Comparison of ENCODE assay signal across 9 cellular contexts in genomic region chr19:9945319-9945966, GRCh38. TPM values are rescaled to one million over a fixed set of nuclear protein-coding genes. Genes with fewer than 3 reads are reported as not detected.
DNase-seq lines count a peak whose midpoint lies in the region; ATAC-seq and TF ChIP-seq lines count a peak whose summit lies in the region.
"Had no signal": no experiment of that assay in that cellular context is flagged by ENCODE, and none has a peak within 500 bp of the region (broad histone marks: within the 10 kb centered on the region; RNA-seq: fewer than 3 reads in every experiment).

No MANE protein-coding gene starts in this region.

- DNase-seq in GM23338 (ENCODE audit: low spot score) (peak; percentile 56), left ventricle myocardium inferior (peak; percentile 90), retinal pigment epithelial cell (ENCODE audit: low read depth) (peak; percentile 62), T-cell (no peak)
- DNase-seq in activated effector memory CD4-positive, alpha-beta T cell treated with anti-CD3 and anti-CD28 coated beads, Interleukin-2, amount 50 U/mL, for 16 hours: no peak
- DNase-seq in activated CD8-positive, alpha-beta memory T cell treated with anti-CD3 and anti-CD28 coated beads, Interleukin-2, amount 50 U/mL, for 4 hours: no peak

- H3K4me1 ChIP-seq in GM23338 (ENCODE audit: insufficient read depth) (peaks cover 8% of the 10 kb centered on the region; the same call in 1 of the 2 replicates), left ventricle myocardium inferior (peaks cover 24% of the 10 kb centered on the region)

- peak overlapping the region; percentile 99 for H2AFZ ChIP-seq in GM23338

- H3K27me3 ChIP-seq in GM23338 (ENCODE audit: insufficient read depth): no peaks in the 10 kb centered on the region
- H3K27me3 ChIP-seq in left ventricle myocardium inferior (ENCODE audit: low read depth): peaks cover 65% of the 10 kb centered on the region

- CTCF ChIA-PET in T-cell (lab: Charles Lee): interaction anchor here in 1 of 2 donors (0.6 kb wide), 1 partner anchor 9 kb away, joined by 3 read pairs; no protein-coding TSS in a partner anchor

- peaks cover 19% of the 10 kb centered on the region for H3K9me3 ChIP-seq in left ventricle myocardium inferior (replicated peaks)

- no peak overlapping the region for H3K4me3 ChIP-seq in GM23338
- H3K4me3 ChIP-seq in left ventricle myocardium inferior: no peak overlapping the region
- no peak overlapping the region for H3K4me3 ChIP-seq in retinal pigment epithelial cell (ENCODE audit: low read length)

- POLR2A ChIA-PET in T-cell (lab: Charles Lee): interaction anchor here in 1 of 2 donors (0.6 kb wide), 1 partner anchor 264 kb away, joined by 5 read pairs; no protein-coding TSS in a partner anchor

- H3K36me3 Mint-ChIP-seq in GM23338 (ENCODE audit: low read depth): peaks cover 2% of the 10 kb centered on the region; the same call in 1 of the 3 replicates
- H3K36me3 Mint-ChIP-seq in T-cell: peaks cover 3% of the 10 kb centered on the region

- intact Hi-C loops in left ventricle myocardium inferior (cut with micrococcal nuclease): no loop called here

- no peaks in the 10 kb centered on the region for H3K79me2 ChIP-seq in GM23338 (replicated peaks; ENCODE audit: insufficient read depth)

- H3K4me1 Mint-ChIP-seq in GM23338 (peaks cover 13% of the 10 kb centered on the region), T-cell (peaks cover 0 to 2% (median 0%) of the 10 kb centered on the region in 3 donors)

- no peak overlapping the region; the same call in 2 of the 3 replicates for H3K4me3 Mint-ChIP-seq in GM23338
- no peak overlapping the region for H3K4me3 Mint-ChIP-seq in T-cell

- H3K27ac Mint-ChIP-seq in GM23338: peak overlapping the region; percentile 46
- H3K27ac Mint-ChIP-seq in T-cell: peak overlapping the region in 1 of 2 donors; percentile 15

- H3K27ac ChIP-seq in GM23338 (ENCODE audit: low read depth) (0 out of 2 replicates have a peak overlapping the region, but pooled peaks have one; percentile 26), angular gyrus (ENCODE audit: low read depth, low read length) (peak overlapping the region; percentile 62), left ventricle myocardium inferior (replicated peaks) (peak overlapping the region; percentile 82)
- H3K27ac ChIP-seq: VCaP had no signal

- no peaks in the 10 kb centered on the region for H4K20me1 ChIP-seq in GM23338 (replicated peaks; ENCODE audit: insufficient read depth)

- H3K9me3 Mint-ChIP-seq in GM23338 (peaks cover 15% of the 10 kb centered on the region), T-cell (peaks cover 8 to 12% (median 10%) of the 10 kb centered on the region in 3 donors)

- peaks cover 6% of the 10 kb centered on the region for H3K27me3 Mint-ChIP-seq in GM23338 (ENCODE audit: insufficient read depth, low read depth, poor library complexity)
- peaks cover 25 to 33% of the 10 kb centered on the region in 2 donors for H3K27me3 Mint-ChIP-seq in T-cell

- ATAC-seq in GM23338 (peak; percentile 90), T-cell (replicated peaks in 1 of 4) (no peak), GM18868 (IDR thresholded peaks at IDR 0.05; ENCODE audit: unreplicated experiment) (no peak)

- no peaks in the 10 kb centered on the region for H3F3A ChIP-seq in GM23338 (replicated peaks; ENCODE audit: low read depth)

- peak overlapping the region; percentile 57; the same call in 1 of the 2 replicates for H3K4me2 ChIP-seq in GM23338

- H3K9me2 ChIP-seq in GM23338 (ENCODE audit: insufficient read depth): no peaks in the 10 kb centered on the region

- H3K36me3 ChIP-seq in GM23338 (ENCODE audit: insufficient read depth) (no peaks in the 10 kb centered on the region), left ventricle myocardium inferior (no peaks in the 10 kb centered on the region)

- no peak for TF ChIP-seq CTCF in GM23338 (conservative IDR thresholded peaks at IDR 0.05; ENCODE audit: low read depth in 2 of 2)
- peak; percentile 32 for TF ChIP-seq CTCF in left ventricle myocardium inferior (IDR thresholded peaks at IDR 0.05; ENCODE audit: borderline replicate concordance)
- peak; percentile 13 for TF ChIP-seq CTCF in retinal pigment epithelial cell (conservative IDR thresholded peaks at IDR 0.05; ENCODE audit: low read depth, low read length)

TF ChIP-seq in GM23338, 12 proteins besides CTCF, POLR2A, EP300 and RAD21 (continues in another document):
- TF ChIP-seq JUNB (IDR thresholded peaks at IDR 0.05; ENCODE audit: unreplicated experiment) (no peak), POLR2AphosphoS5 (IDR thresholded peaks at IDR 0.05; ENCODE audit: low read depth) (no peak), REST (IDR thresholded peaks at IDR 0.05; ENCODE audit: unreplicated experiment) (no peak), ZNF114 (CRISPR knock-in tag; IDR thresholded peaks at IDR 0.05) (no peak), CREB1 (CRISPR knock-in tag; IDR thresholded peaks at IDR 0.05; ENCODE audit: low read depth) (no peak), NANOG (IDR thresholded peaks at IDR 0.05; ENCODE audit: borderline replicate concordance) (no peak)

RNA-seq across cellular contexts. Expression of gene OLFM2, which starts 9.1 kb away (rescaled TPM):
- 117 and 125 TPM in 2 replicates for total RNA-seq in GM23338 (2014; rRNA removed; shearing (Covaris generic))
- polyA plus RNA-seq in GM23338 (2016; fragmentation: Nextera tagmentation; extraction: Ambion mirVana): 58.1 and 62.1 TPM in 2 replicates
- total RNA-seq in left ventricle myocardium inferior: 1.7 TPM
- 10 to 100 TPM in 3 of 5 donors, 1 to 10 TPM in 2; 6.0 to 18.0 (median 11.9) TPM for total RNA-seq in T-cell

Comparison
In these comparisons a context has a peak if more than half of its experiments do, and no peak if none do; other contexts are left out.
1. DNase-seq: peak in GM23338 (single experiment), left ventricle myocardium inferior (single experiment) and retinal pigment epithelial cell (single experiment); none in activated effector memory CD4-positive, alpha-beta T cell treated with anti-CD3 and anti-CD28 coated beads, Interleukin-2, amount 50 U/mL, for 16 hours (single experiment), activated CD8-positive, alpha-beta memory T cell treated with anti-CD3 and anti-CD28 coated beads, Interleukin-2, amount 50 U/mL, for 4 hours (single experiment) and T-cell (0 of 34).
2. H3K27ac ChIP-seq: peak in every context shown above with its lines; median percentile 82 in left ventricle myocardium inferior; 62 in angular gyrus; 26 in GM23338.
3. CTCF ChIP-seq: peak in left ventricle myocardium inferior (single experiment) and retinal pigment epithelial cell (single experiment); none in GM23338 (0 of 2).